1 cellular context compared by ENCODE assay signal in the genomic region with DNA sequence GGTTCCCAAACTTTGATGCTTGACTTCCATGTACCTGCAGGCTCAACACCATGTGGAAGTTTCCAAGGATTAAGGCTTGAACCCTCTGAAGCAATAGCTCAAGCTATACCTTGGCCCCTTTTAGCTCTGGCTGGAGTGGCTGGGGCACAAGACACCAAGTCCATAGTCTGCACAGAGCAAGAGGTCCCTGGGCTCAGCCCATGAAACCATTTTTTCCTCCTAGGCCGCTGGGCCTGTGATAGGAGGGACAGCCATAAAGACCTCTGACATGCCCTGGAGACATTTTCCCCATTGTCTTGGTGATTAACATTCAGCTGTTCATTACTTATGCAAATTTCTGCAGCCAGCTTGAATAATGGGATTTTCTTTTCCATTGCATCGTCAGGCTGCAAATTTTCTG.
TF ChIP-seq lines count a peak whose summit lies in the region.

No MANE protein-coding gene starts in this region.

TF ChIP-seq in K562, 482 proteins besides CTCF, POLR2A, EP300 and RAD21 (continued from another document):
- TF ChIP-seq, protein P1, sequence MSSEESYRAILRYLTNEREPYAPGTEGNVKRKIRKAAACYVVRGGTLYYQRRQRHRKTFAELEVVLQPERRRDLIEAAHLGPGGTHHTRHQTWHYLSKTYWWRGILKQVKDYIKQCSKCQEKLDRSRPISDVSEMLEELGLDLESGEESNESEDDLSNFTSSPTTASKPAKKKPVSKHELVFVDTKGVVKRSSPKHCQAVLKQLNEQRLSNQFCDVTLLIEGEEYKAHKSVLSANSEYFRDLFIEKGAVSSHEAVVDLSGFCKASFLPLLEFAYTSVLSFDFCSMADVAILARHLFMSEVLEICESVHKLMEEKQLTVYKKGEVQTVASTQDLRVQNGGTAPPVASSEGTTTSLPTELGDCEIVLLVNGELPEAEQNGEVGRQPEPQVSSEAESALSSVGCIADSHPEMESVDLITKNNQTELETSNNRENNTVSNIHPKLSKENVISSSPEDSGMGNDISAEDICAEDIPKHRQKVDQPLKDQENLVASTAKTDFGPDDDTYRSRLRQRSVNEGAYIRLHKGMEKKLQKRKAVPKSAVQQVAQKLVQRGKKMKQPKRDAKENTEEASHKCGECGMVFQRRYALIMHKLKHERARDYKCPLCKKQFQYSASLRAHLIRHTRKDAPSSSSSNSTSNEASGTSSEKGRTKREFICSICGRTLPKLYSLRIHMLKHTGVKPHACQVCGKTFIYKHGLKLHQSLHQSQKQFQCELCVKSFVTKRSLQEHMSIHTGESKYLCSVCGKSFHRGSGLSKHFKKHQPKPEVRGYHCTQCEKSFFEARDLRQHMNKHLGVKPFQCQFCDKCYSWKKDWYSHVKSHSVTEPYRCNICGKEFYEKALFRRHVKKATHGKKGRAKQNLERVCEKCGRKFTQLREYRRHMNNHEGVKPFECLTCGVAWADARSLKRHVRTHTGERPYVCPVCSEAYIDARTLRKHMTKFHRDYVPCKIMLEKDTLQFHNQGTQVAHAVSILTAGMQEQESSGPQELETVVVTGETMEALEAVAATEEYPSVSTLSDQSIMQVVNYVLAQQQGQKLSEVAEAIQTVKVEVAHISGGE (CRISPR knock-in tag; IDR thresholded peaks at IDR 0.05): no peak
- TF ChIP-seq PHB (CRISPR knock-in tag; IDR thresholded peaks at IDR 0.05) (no peak), KDM1A (IDR thresholded peaks at IDR 0.05) (no peak), HDAC1 (IDR thresholded peaks at IDR 0.05) (no peak), ZNF274 (IDR thresholded peaks at IDR 0.05; ENCODE audit: borderline replicate concordance, low read depth, low read length) (no peak), TRIM28 (IDR thresholded peaks at IDR 0.05) (peak; percentile 37; the same call in 1 of the 2 replicates), CBX5 (IDR thresholded peaks at IDR 0.05; ENCODE audit: borderline replicate concordance, low read depth) (peak; percentile 53; the same call in 1 of the 2 replicates)
- TF ChIP-seq, protein P2, sequence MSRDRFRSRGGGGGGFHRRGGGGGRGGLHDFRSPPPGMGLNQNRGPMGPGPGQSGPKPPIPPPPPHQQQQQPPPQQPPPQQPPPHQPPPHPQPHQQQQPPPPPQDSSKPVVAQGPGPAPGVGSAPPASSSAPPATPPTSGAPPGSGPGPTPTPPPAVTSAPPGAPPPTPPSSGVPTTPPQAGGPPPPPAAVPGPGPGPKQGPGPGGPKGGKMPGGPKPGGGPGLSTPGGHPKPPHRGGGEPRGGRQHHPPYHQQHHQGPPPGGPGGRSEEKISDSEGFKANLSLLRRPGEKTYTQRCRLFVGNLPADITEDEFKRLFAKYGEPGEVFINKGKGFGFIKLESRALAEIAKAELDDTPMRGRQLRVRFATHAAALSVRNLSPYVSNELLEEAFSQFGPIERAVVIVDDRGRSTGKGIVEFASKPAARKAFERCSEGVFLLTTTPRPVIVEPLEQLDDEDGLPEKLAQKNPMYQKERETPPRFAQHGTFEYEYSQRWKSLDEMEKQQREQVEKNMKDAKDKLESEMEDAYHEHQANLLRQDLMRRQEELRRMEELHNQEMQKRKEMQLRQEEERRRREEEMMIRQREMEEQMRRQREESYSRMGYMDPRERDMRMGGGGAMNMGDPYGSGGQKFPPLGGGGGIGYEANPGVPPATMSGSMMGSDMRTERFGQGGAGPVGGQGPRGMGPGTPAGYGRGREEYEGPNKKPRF (IDR thresholded peaks at IDR 0.05; ENCODE audit: low read depth, low read length): no peak
- TF ChIP-seq, protein P3, sequence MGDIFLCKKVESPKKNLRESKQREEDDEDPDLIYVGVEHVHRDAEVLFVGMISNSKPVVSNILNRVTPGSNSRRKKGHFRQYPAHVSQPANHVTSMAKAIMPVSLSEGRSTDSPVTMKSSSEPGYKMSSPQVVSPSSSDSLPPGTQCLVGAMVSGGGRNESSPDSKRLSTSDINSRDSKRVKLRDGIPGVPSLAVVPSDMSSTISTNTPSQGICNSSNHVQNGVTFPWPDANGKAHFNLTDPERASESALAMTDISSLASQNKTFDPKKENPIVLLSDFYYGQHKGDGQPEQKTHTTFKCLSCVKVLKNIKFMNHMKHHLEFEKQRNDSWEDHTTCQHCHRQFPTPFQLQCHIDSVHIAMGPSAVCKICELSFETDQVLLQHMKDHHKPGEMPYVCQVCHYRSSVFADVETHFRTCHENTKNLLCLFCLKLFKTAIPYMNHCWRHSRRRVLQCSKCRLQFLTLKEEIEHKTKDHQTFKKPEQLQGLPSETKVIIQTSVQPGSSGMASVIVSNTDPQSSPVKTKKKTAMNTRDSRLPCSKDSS (IDR thresholded peaks at IDR 0.05; ENCODE audit: low read depth, partially characterized antibody): peak; percentile 35
TF ChIP-seq in K562: peak in this region for 5.
